ENCODE assay signal across 1 cellular context in genomic region chr2:17911491-17912260, GRCh38.
TF ChIP-seq lines count a peak whose summit lies in the region.

No MANE protein-coding gene starts in this region.

TF ChIP-seq in GM12878, 131 proteins besides CTCF, POLR2A, EP300 and RAD21 (continued from another document):
- TF ChIP-seq E2F8 (IDR thresholded peaks at IDR 0.05; ENCODE audit: low read depth, partially characterized antibody): no peak
- TF ChIP-seq BCLAF1 (IDR thresholded peaks at IDR 0.05): no peak
